In genomic region chr20:33862709-33863403, GRCh38 we compare ENCODE assay signal across 8 cellular contexts. TPM values are rescaled to one million over a fixed set of nuclear protein-coding genes. Genes with fewer than 3 reads are reported as not detected.
DNase-seq lines count a peak whose midpoint lies in the region; TF ChIP-seq lines count a peak whose summit lies in the region.

No MANE protein-coding gene starts in this region.

- intact Hi-C loops in activated CD4-positive, alpha-beta memory T cell treated with anti-CD3 and anti-CD28 coated beads for 36 hours (cut with micrococcal nuclease) = loop anchor here (2.0 kb wide), 2 partner anchors 206 to 266 kb away; no protein-coding TSS in a partner anchor
- intact Hi-C loops in thyroid gland (cut with DNase I) = loop anchor here (2.0 to 10.0 kb wide), 3 partner anchors 122 to 264 kb away; no protein-coding TSS in a partner anchor

- H3K4me3 ChIP-seq in mucosa of stomach (ENCODE audit: low read length) (no peak overlapping the region), thyroid gland (replicated peaks in 1 of 3) (no peak overlapping the region)

- H3K9me3 ChIP-seq in mucosa of stomach (ENCODE audit: control insufficient read depth, low read length) (no peaks in the 10 kb centered on the region), thyroid gland (no peaks in the 10 kb centered on the region)

- H3K9ac ChIP-seq in mucosa of stomach (ENCODE audit: low read length) = peak overlapping the region; percentile 43

- no peaks in the 10 kb centered on the region for H3K9me3 Mint-ChIP-seq in activated CD4-positive, alpha-beta memory T cell treated with anti-CD3 and anti-CD28 coated beads for 36 hours

- H3K27me3 ChIP-seq in mucosa of stomach (ENCODE audit: control insufficient read depth, insufficient read depth, low read length) = no peaks in the 10 kb centered on the region
- H3K27me3 ChIP-seq in thyroid gland = no peaks in the 10 kb centered on the region

- H3K36me3 ChIP-seq in mucosa of stomach (ENCODE audit: control insufficient read depth, insufficient read depth, low read length) (no peaks in the 10 kb centered on the region), thyroid gland (no peaks in the 10 kb centered on the region)

- peaks cover 10% of the 10 kb centered on the region for H3K4me1 ChIP-seq in mucosa of stomach (ENCODE audit: control insufficient read depth, insufficient read depth, low read length)
- H3K4me1 ChIP-seq in thyroid gland = peaks cover 15% of the 10 kb centered on the region in 2 donors

- WGBS in thyroid gland, 2 donors = 25 to 36% methylated on average over 12 to 23 of the region's 32 CpGs

- CTCF ChIA-PET in activated CD4-positive, alpha-beta memory T cell treated with anti-CD3 and anti-CD28 coated beads for 36 hours (lab: Charles Lee) = interaction anchor here (0.6 to 3.4 kb wide), 10 partner anchors 12 to 267 kb away, joined by 3 to 19 read pairs (median 3); no protein-coding TSS in a partner anchor

- H3K27ac ChIP-seq in thyroid gland = peak overlapping the region in 2 of 3 donors; percentile 32 to 61

- H3K27me3 Mint-ChIP-seq in activated CD4-positive, alpha-beta memory T cell treated with anti-CD3 and anti-CD28 coated beads for 36 hours = no peaks in the 10 kb centered on the region

- H3K4me1 Mint-ChIP-seq in activated CD4-positive, alpha-beta memory T cell treated with anti-CD3 and anti-CD28 coated beads for 36 hours (ENCODE audit: low read depth) = peaks cover 19% of the 10 kb centered on the region

- peak; percentile 31 to 73 (median 60) for TF ChIP-seq CTCF in thyroid gland (IDR thresholded peaks at IDR 0.05)

- H3K4me3 Mint-ChIP-seq in activated CD4-positive, alpha-beta memory T cell treated with anti-CD3 and anti-CD28 coated beads for 36 hours = no peak overlapping the region

- POLR2A ChIA-PET in activated CD4-positive, alpha-beta memory T cell treated with anti-CD3 and anti-CD28 coated beads for 36 hours (lab: Charles Lee) = no interaction called here

- DNase-seq in NCI-H748 (lab: John Stamatoyannopoulos, UW; ENCODE audit: unreplicated experiment) (peak; percentile 14), NCI-H748 treated with DMSO at 0.1 percent for 48 hours (lab: John Stamatoyannopoulos, UW) (no peak), NCI-H1092 treated with DMSO at 0.1 percent for 48 hours (lab: John Stamatoyannopoulos, UW) (peak; percentile 53), epidermal melanocyte (ENCODE audit: insufficient read length, low spot score) (peak; percentile 69), thyroid gland (peak; percentile 74 to 75), cerebellar nuclear complex (lab: John Stamatoyannopoulos, UW) (no peak)
- peak; percentile 60 for DNase-seq in activated CD4-positive, alpha-beta memory T cell treated with anti-CD3 and anti-CD28 coated beads for 36 hours

- H3K36me3 Mint-ChIP-seq in activated CD4-positive, alpha-beta memory T cell treated with anti-CD3 and anti-CD28 coated beads for 36 hours = peaks cover 3% of the 10 kb centered on the region

- H3K27ac Mint-ChIP-seq in activated CD4-positive, alpha-beta memory T cell treated with anti-CD3 and anti-CD28 coated beads for 36 hours = no peak overlapping the region

- no peak for TF ChIP-seq POLR2A in thyroid gland (IDR thresholded peaks at IDR 0.05)

RNA-seq across cellular contexts. Expression of gene CHMP4B, which starts 51.7 kb away (rescaled TPM):
- 10 to 100 TPM; 93.9 to 94.8 TPM for total RNA-seq in activated CD4-positive, alpha-beta memory T cell treated with anti-CD3 and anti-CD28 coated beads for 36 hours
- 10 to 100 TPM; 70.3 to 93.5 (median 85.7) TPM for total RNA-seq in thyroid gland

Comparison
In these comparisons a context has a peak if more than half of its experiments do, and no peak if none do; other contexts are left out.
1. DNase-seq: peak in NCI-H748 (single experiment), NCI-H1092 treated with DMSO at 0.1 percent for 48 hours (single experiment), activated CD4-positive, alpha-beta memory T cell treated with anti-CD3 and anti-CD28 coated beads for 36 hours (single experiment), epidermal melanocyte (single experiment) and thyroid gland (2 of 2); none in NCI-H748 treated with DMSO at 0.1 percent for 48 hours (single experiment) and cerebellar nuclear complex (0 of 2).